In the genomic region with DNA sequence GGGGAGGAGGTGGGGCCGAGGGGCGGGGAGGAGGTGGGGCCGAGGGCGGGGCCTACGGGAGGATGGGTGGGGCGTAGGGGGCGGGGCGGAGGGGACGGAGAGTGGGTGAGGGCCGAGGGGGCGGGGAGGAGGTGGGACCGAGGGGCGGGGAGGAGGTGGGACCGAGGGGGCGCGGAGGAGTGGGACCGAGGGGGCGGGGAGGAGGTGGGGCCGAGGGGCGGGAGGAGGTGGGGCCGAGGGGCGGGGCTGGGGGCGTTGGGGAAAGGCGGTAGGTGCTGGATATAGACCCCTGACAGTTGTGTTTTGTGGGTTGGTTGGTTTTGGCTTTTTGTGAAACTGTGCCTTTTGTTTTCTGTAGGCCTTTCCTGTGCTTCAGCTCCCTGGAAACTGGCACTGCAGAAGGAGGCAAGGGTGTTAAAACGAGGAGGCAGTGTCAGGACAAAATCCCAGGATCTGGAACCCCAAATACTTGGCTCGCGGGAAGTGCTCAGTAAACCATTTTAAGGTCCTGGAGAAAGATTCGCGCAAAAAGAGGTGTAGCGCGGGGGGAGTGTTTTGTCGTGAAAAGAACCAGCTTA, we compare ENCODE assay signal across 8 cellular contexts. TPM values are rescaled to one million over a fixed set of nuclear protein-coding genes. Genes with fewer than 3 reads are reported as not detected.
DNase-seq lines count a peak whose midpoint lies in the region; ATAC-seq and TF ChIP-seq lines count a peak whose summit lies in the region.

No MANE protein-coding gene starts in this region.

- H4K8ac ChIP-seq in H9 (replicated peaks; ENCODE audit: insufficient read length, low read depth, low read length), result no peak overlapping the region

- intact Hi-C loops in sciatic nerve (cut with DNase I), result no loop called here

- H2AFZ ChIP-seq in H9 (ENCODE audit: low read length), result no peak overlapping the region

- H3K14ac ChIP-seq in H9 (ENCODE audit: insufficient read depth, low read length), result no peak overlapping the region

- H3K9me3 Mint-ChIP-seq in H9, result peaks cover 57 to 66% of the 10 kb centered on the region in 2 experiments

- no peak overlapping the region for H2AK5ac ChIP-seq in H9 (ENCODE audit: insufficient read length, low read length)

- ATAC-seq in sciatic nerve (peak; percentile 83), GM18861 (IDR thresholded peaks at IDR 0.05; ENCODE audit: unreplicated experiment) (no peak), HG03342 (IDR thresholded peaks at IDR 0.05; ENCODE audit: unreplicated experiment) (no peak)

- H4K20me1 ChIP-seq in H9 (ENCODE audit: control insufficient read depth, insufficient read depth, insufficient read length), result no peaks in the 10 kb centered on the region

- no peak overlapping the region for H2BK5ac ChIP-seq in H9 (ENCODE audit: insufficient read length, low read length)

- H3K4me3 Mint-ChIP-seq in H9, result peak overlapping the region; percentile 69 to 76

- H3K56ac ChIP-seq in H9 (ENCODE audit: insufficient read length, low read depth, low read length), result no peak overlapping the region

- no peak overlapping the region for H4K91ac ChIP-seq in H9 (ENCODE audit: insufficient read length, low read depth, low read length)

- H3K4me2 ChIP-seq in H9 (ENCODE audit: insufficient read depth, insufficient read length, low read length), result peak overlapping the region; percentile 83

- peaks cover 2% of the 10 kb centered on the region; the same call in 1 of the 2 replicates for H3K36me3 ChIP-seq in SJSA1

- H3K4ac ChIP-seq in H9 (ENCODE audit: low read depth, low read length), result no peak overlapping the region

- peak overlapping the region in 2 of 3 experiments; percentile 59 to 76; a peak in 2 of 7 replicates for H3K27ac Mint-ChIP-seq in H9

- no peaks in the 10 kb centered on the region for H3K79me1 ChIP-seq in H9 (ENCODE audit: insufficient read depth, low read depth, low read length, poor library complexity, severe bottlenecking)

- peaks cover 9% of the 10 kb centered on the region; the same call in 1 of the 2 replicates for H3K79me2 ChIP-seq in H9 (ENCODE audit: insufficient read depth, low read length)

- no peak overlapping the region for H2BK120ac ChIP-seq in H9 (ENCODE audit: low read depth, low read length, poor library complexity, severe bottlenecking)

- H3K27me3 ChIP-seq in H9 (ENCODE audit: insufficient read depth, low read length), result no peaks in the 10 kb centered on the region
- no peaks in the 10 kb centered on the region for H3K27me3 ChIP-seq in SJSA1 (replicated peaks)

- H3K4me1 ChIP-seq in H9 (ENCODE audit: insufficient read depth, low read length), result no peaks in the 10 kb centered on the region
- peaks cover 14% of the 10 kb centered on the region for H3K4me1 ChIP-seq in SJSA1 (replicated peaks)

- H2BK15ac ChIP-seq in H9 (ENCODE audit: low read depth, low read length), result no peak overlapping the region

- no peak overlapping the region for H4K5ac ChIP-seq in H9 (ENCODE audit: insufficient read length, low read depth, low read length)

- no peaks in the 10 kb centered on the region for H3K27me3 Mint-ChIP-seq in H9 (ENCODE audit: low read depth)

- no peak overlapping the region for H2BK20ac ChIP-seq in H9 (ENCODE audit: low read depth, low read length, poor library complexity, severe bottlenecking)

- no peak for TF ChIP-seq CTCF in H9 (conservative IDR thresholded peaks at IDR 0.05)

- no peak overlapping the region for H3K9ac ChIP-seq in H9 (ENCODE audit: extremely low read depth, insufficient read length, low read length)

- H3K27ac ChIP-seq in H9 (ENCODE audit: insufficient read length, low read depth, low read length), result no peak overlapping the region
- no peak overlapping the region for H3K27ac ChIP-seq in SJSA1

- H3K9me3 ChIP-seq in H9 (ENCODE audit: control insufficient read depth, low read depth, low read length) (peaks cover 9% of the 10 kb centered on the region), SJSA1 (replicated peaks) (no peaks in the 10 kb centered on the region)

- peaks cover 0 to 16% (median 0%) of the 10 kb centered on the region in 3 experiments; a peak in 3 of 7 replicates for H3K36me3 Mint-ChIP-seq in H9 (ENCODE audit: insufficient read depth in 1 of 3, low read depth in 3 of 3)

- H3K23me2 ChIP-seq in H9 (ENCODE audit: insufficient read length, low read depth, low read length, poor library complexity, severe bottlenecking), result peaks cover 5% of the 10 kb centered on the region

- H3K23ac ChIP-seq in H9 (ENCODE audit: insufficient read length, low read depth, low read length), result no peak overlapping the region

- no peak overlapping the region for H3K18ac ChIP-seq in H9 (ENCODE audit: insufficient read length, low read depth, low read length)

- H3K4me3 ChIP-seq in SJSA1, result 0 out of 2 replicates have a peak overlapping the region, but pooled peaks have one; percentile 12

- WGBS in H9 (ENCODE audit: extremely low coverage, insufficient read length, low lambda C conversion rate), result no CpG with 5 or more reads among the region's 32 CpGs

- no peak overlapping the region for H3T11ph ChIP-seq in H9 (ENCODE audit: low read length)

- peak; percentile 0 for DNase-seq in A172 (ENCODE audit: low spot score)
- peak; percentile 69 for DNase-seq in H9
- DNase-seq in SJSA1 (ENCODE audit: low read depth in 1 of 2, low spot score in 2 of 2), result peak; percentile 9 to 67
- peak in 52 of 56 donors; percentile 4 to 92 (median 76) for DNase-seq in amygdala (lab: John Stamatoyannopoulos, UW)
- peak in 50 of 51 donors; percentile 1 to 92 (median 72) for DNase-seq in hypothalamus (lab: John Stamatoyannopoulos, UW)
- peak; percentile 85 for DNase-seq in sciatic nerve (ENCODE audit: low spot score)

- H3K4me1 Mint-ChIP-seq in H9, result peaks cover 14 to 15% of the 10 kb centered on the region in 2 experiments; a peak in 3 of 4 replicates

- H2BK12ac ChIP-seq in H9 (ENCODE audit: insufficient read length, low read depth, low read length), result no peak overlapping the region

RNA-seq across cellular contexts. Expression of gene MMGT1, which starts 0.6 kb away (rescaled TPM):
- 9.5 and 11.3 TPM in 2 replicates for total RNA-seq in A172 (2014; rRNA removed; shearing (Covaris generic))
- total RNA-seq in H9 (2021) (22.5 and 22.6 TPM in 2 replicates), sciatic nerve (26.9 TPM)
- 32.4 and 39.4 TPM in 2 replicates for total RNA-seq in SJSA1 (2014; rRNA removed; shearing (Covaris generic))

RNA-seq across cellular contexts. Expression of gene SLC9A6, which starts 10.9 kb away (rescaled TPM):
- total RNA-seq in A172 (2014; rRNA removed; shearing (Covaris generic)), result 6.8 and 12.2 TPM in 2 replicates
- total RNA-seq in H9 (2021) (12.3 and 12.8 TPM in 2 replicates), sciatic nerve (21.4 TPM)
- 23.6 and 23.9 TPM in 2 replicates for total RNA-seq in SJSA1 (2014; rRNA removed; shearing (Covaris generic))

Comparison
In these comparisons a context has a peak if more than half of its experiments do, and no peak if none do; other contexts are left out.
1. DNase-seq: peak in every context shown above with its lines; median percentile 85 in sciatic nerve; 76 in amygdala; 72 in hypothalamus; 69 in H9; 38 in SJSA1; 0 in A172.